8 cellular contexts compared by ENCODE assay signal in genomic region chr6:73523434-73524123, GRCh38. TPM values are rescaled to one million over a fixed set of nuclear protein-coding genes. Genes with fewer than 3 reads are reported as not detected.
DNase-seq lines count a peak whose midpoint lies in the region; TF ChIP-seq lines count a peak whose summit lies in the region.

No MANE protein-coding gene starts in this region.

- peak overlapping the region; percentile 87 for H3K4me3 Mint-ChIP-seq in activated CD4-positive, alpha-beta T cell treated with anti-CD3 and anti-CD28 coated beads, Interleukin-2, amount 10 ng/mL, durations not matched to agents 7 days and 5 days
- peak overlapping the region; percentile 59 for H3K4me3 Mint-ChIP-seq in mesothelial cell of epicardium

- CTCF ChIA-PET in HEK293 (lab: Yijun Ruan, JAX), result interaction anchor here (0.7 to 1.6 kb wide), 5 partner anchors 34 to 1688 kb away, joined by 3 to 6 read pairs (median 3); no protein-coding TSS in a partner anchor
- CTCF ChIA-PET in activated CD4-positive, alpha-beta T cell treated with anti-CD3 and anti-CD28 coated beads, Interleukin-2, amount 10 ng/mL, durations not matched to agents 7 days and 5 days (lab: Charles Lee), result no interaction called here

- TF ChIP-seq CTCF in GM10266 (IDR thresholded peaks at IDR 0.05; ENCODE audit: control insufficient read depth, insufficient read depth, low read depth, missing control alignments), result no peak
- 0 out of 2 replicates have a peak, but pooled peaks have one; percentile 17 for TF ChIP-seq CTCF in HEK293 (tag by site-specific recombination; IDR thresholded peaks at IDR 0.05)
- no peak for TF ChIP-seq CTCF in mesothelial cell of epicardium (IDR thresholded peaks at IDR 0.05; ENCODE audit: unreplicated experiment)

- no peaks in the 10 kb centered on the region for H3K9me3 Mint-ChIP-seq in activated CD4-positive, alpha-beta T cell treated with anti-CD3 and anti-CD28 coated beads, Interleukin-2, amount 10 ng/mL, durations not matched to agents 7 days and 5 days
- no peaks in the 10 kb centered on the region for H3K9me3 Mint-ChIP-seq in mesothelial cell of epicardium

- POLR2A ChIA-PET in HEK293 (lab: Yijun Ruan, JAX), result interaction anchor here (0.7 to 5.9 kb wide), 5 partner anchors 9 to 130 kb away, joined by 3 to 88 read pairs (median 4); partner anchors contain the start of gene SLC17A5
- POLR2A ChIA-PET in activated CD4-positive, alpha-beta T cell treated with anti-CD3 and anti-CD28 coated beads, Interleukin-2, amount 10 ng/mL, durations not matched to agents 7 days and 5 days (lab: Charles Lee), result interaction anchor here (0.7 kb wide), 1 partner anchor 63 kb away, joined by 3 read pairs; no protein-coding TSS in a partner anchor

- no peaks in the 10 kb centered on the region for H3K4me1 ChIP-seq in HEK293 (ENCODE audit: control insufficient read depth, insufficient read depth, low read length)

- peak overlapping the region; percentile 63 for H3K4me3 ChIP-seq in HEK293 (ENCODE audit: low read depth, low read length)

- peak overlapping the region; percentile 99 for H3K27ac Mint-ChIP-seq in activated CD4-positive, alpha-beta T cell treated with anti-CD3 and anti-CD28 coated beads, Interleukin-2, amount 10 ng/mL, durations not matched to agents 7 days and 5 days
- peak overlapping the region; percentile 99 for H3K27ac Mint-ChIP-seq in mesothelial cell of epicardium

- peak; percentile 73 for DNase-seq in GM10266 (ENCODE audit: extremely low spot score)
- DNase-seq in MV-4-11 (lab: John Stamatoyannopoulos, UW), result peak; percentile 75
- peak; percentile 81 for DNase-seq in activated CD4-positive, alpha-beta T cell treated with anti-CD3 and anti-CD28 coated beads, Interleukin-2, amount 10 ng/mL, durations not matched to agents 7 days and 5 days
- DNase-seq in effector CD8-positive, alpha-beta T cell (lab: John Stamatoyannopoulos, UW), result peak; percentile 65
- no peak for DNase-seq in mesothelial cell of epicardium (ENCODE audit: low spot score in 2 of 2, unreplicated experiment in 2 of 2)
- DNase-seq in stimulated activated CD8-positive, alpha-beta memory T cell treated with anti-CD3 and anti-CD28 coated beads, Interleukin-4, amount 100 ng/mL, for 1 hour (ENCODE audit: low read depth in 2 of 2, low spot score in 1 of 2), result peak; percentile 53 to 59
- no peak for DNase-seq in cortex of kidney (lab: John Stamatoyannopoulos, UW)

- H3K27me3 Mint-ChIP-seq in activated CD4-positive, alpha-beta T cell treated with anti-CD3 and anti-CD28 coated beads, Interleukin-2, amount 10 ng/mL, durations not matched to agents 7 days and 5 days, result peaks cover 5% of the 10 kb centered on the region
- no peaks in the 10 kb centered on the region for H3K27me3 Mint-ChIP-seq in mesothelial cell of epicardium (ENCODE audit: low read depth)

- peaks cover 28% of the 10 kb centered on the region for H3K4me1 Mint-ChIP-seq in activated CD4-positive, alpha-beta T cell treated with anti-CD3 and anti-CD28 coated beads, Interleukin-2, amount 10 ng/mL, durations not matched to agents 7 days and 5 days
- H3K4me1 Mint-ChIP-seq in mesothelial cell of epicardium, result peaks cover 20% of the 10 kb centered on the region

- H3K27ac ChIP-seq in HEK293 (ENCODE audit: extremely low read depth, low read depth, low read length), result peak overlapping the region; percentile 66

- H3K9me3 ChIP-seq in HEK293 (ENCODE audit: control insufficient read depth, insufficient read depth, low read depth, low read length), result no peaks in the 10 kb centered on the region

- H3K36me3 Mint-ChIP-seq in activated CD4-positive, alpha-beta T cell treated with anti-CD3 and anti-CD28 coated beads, Interleukin-2, amount 10 ng/mL, durations not matched to agents 7 days and 5 days (ENCODE audit: low read depth), result peaks cover 24% of the 10 kb centered on the region
- H3K36me3 Mint-ChIP-seq in mesothelial cell of epicardium, result peaks cover 21% of the 10 kb centered on the region

- peaks cover 0 to 22% of the 10 kb centered on the region in 2 experiments; a peak in 1 of 3 replicates for H3K36me3 ChIP-seq in HEK293 (ENCODE audit: control insufficient read depth in 2 of 2, insufficient read depth in 1 of 2, low read length in 2 of 2)

TF ChIP-seq in HEK293, 187 proteins besides CTCF, POLR2A, EP300 and RAD21 (continues in another document):
- TF ChIP-seq SP7 (tag by site-specific recombination; IDR thresholded peaks at IDR 0.05) (peak; percentile 38; the same call in 1 of the 2 replicates), ZNF555 (tag by site-specific recombination; conservative IDR thresholded peaks at IDR 0.05) (no peak), ZBTB48 (tag by site-specific recombination; IDR thresholded peaks at IDR 0.05) (peak; percentile 67), ZNF423 (tag by site-specific recombination; IDR thresholded peaks at IDR 0.05) (peak; percentile 87), ZNF366 (tag by site-specific recombination; conservative IDR thresholded peaks at IDR 0.05) (peak; percentile 8; the same call in 1 of the 2 replicates), ZNF707 (tag by site-specific recombination; IDR thresholded peaks at IDR 0.05) (no peak), KLF1 (tag by site-specific recombination; IDR thresholded peaks at IDR 0.05) (peak; percentile 76), ZNF610 (tag by site-specific recombination; IDR thresholded peaks at IDR 0.05; ENCODE audit: borderline replicate concordance) (no peak), ZNF280D (tag by site-specific recombination; IDR thresholded peaks at IDR 0.05) (no peak), KLF8 (tag by site-specific recombination; IDR thresholded peaks at IDR 0.05) (peak; percentile 72; the same call in 1 of the 2 replicates), ZNF629 (tag by site-specific recombination; IDR thresholded peaks at IDR 0.05) (no peak), ZNF10 (tag by site-specific recombination; IDR thresholded peaks at IDR 0.05) (no peak), KLF16 (tag by site-specific recombination; IDR thresholded peaks at IDR 0.05) (peak; percentile 35; the same call in 1 of the 2 replicates), ZNF398 (tag by site-specific recombination; IDR thresholded peaks at IDR 0.05) (peak; percentile 52; the same call in 1 of the 2 replicates), ZFHX2 (tag by site-specific recombination; conservative IDR thresholded peaks at IDR 0.05) (no peak), ZNF600 (tag by site-specific recombination; IDR thresholded peaks at IDR 0.05) (peak; percentile 93), IKZF3 (tag by site-specific recombination; IDR thresholded peaks at IDR 0.05) (no peak; the same call in 1 of the 2 replicates), WT1 (tag by site-specific recombination; IDR thresholded peaks at IDR 0.05) (no peak), ZNF544 (tag by site-specific recombination; IDR thresholded peaks at IDR 0.05) (no peak), PBX3 (CRISPR knock-in tag; IDR thresholded peaks at IDR 0.05) (peak; percentile 78; the same call in 1 of the 2 replicates), SP3 (tag by site-specific recombination; IDR thresholded peaks at IDR 0.05) (peak; percentile 41), HOXD13 (CRISPR knock-in tag; IDR thresholded peaks at IDR 0.05; ENCODE audit: borderline replicate concordance) (no peak)

RNA-seq across cellular contexts. Expression of gene EEF1A1, which starts 2.7 kb away (rescaled TPM):
- total RNA-seq in activated CD4-positive, alpha-beta T cell treated with anti-CD3 and anti-CD28 coated beads, Interleukin-2, amount 10 ng/mL, durations not matched to agents 7 days and 5 days, result 1,000 to 10,000 TPM; 7,789 to 8,433 TPM
- 11,105 to 11,574 TPM (median 11,439 TPM) in 3 replicates for total RNA-seq in mesothelial cell of epicardium

Comparison
In these comparisons a context has a peak if more than half of its experiments do, and no peak if none do; other contexts are left out.
1. DNase-seq: peak in GM10266 (single experiment), MV-4-11 (single experiment), activated CD4-positive, alpha-beta T cell treated with anti-CD3 and anti-CD28 coated beads, Interleukin-2, amount 10 ng/mL, durations not matched to agents 7 days and 5 days (single experiment), effector CD8-positive, alpha-beta T cell (single experiment) and stimulated activated CD8-positive, alpha-beta memory T cell treated with anti-CD3 and anti-CD28 coated beads, Interleukin-4, amount 100 ng/mL, for 1 hour (2 of 2); none in mesothelial cell of epicardium (0 of 2) and cortex of kidney (single experiment).